Comparison of ENCODE assay signal across 16 cellular contexts in genomic region chr10:124632566-124632965, GRCh38.
DNase-seq lines count a peak whose midpoint lies in the region; ATAC-seq and TF ChIP-seq lines count a peak whose summit lies in the region.
"Had no signal": no experiment of that assay in that cellular context is flagged by ENCODE, and none has a peak within 500 bp of the region (broad histone marks: within the 10 kb centered on the region; RNA-seq: fewer than 3 reads in every experiment).

No MANE protein-coding gene starts in this region.

- no peak overlapping the region for H3K4me3 ChIP-seq in CD8-positive, alpha-beta memory T cell (ENCODE audit: low read length)
- H3K4me3 ChIP-seq in body of pancreas (no peak overlapping the region), stomach (no peak overlapping the region)
- H3K4me3 ChIP-seq: transverse colon had no signal

- peaks cover 0 to 2% (median 0%) of the 10 kb centered on the region in 5 donors for H3K9me3 Mint-ChIP-seq in CD8-positive, alpha-beta memory T cell
- H3K9me3 Mint-ChIP-seq in immature natural killer cell: no peaks in the 10 kb centered on the region

- peaks cover 65 to 94% (median 81%) of the 10 kb centered on the region in 3 donors for H3K4me1 Mint-ChIP-seq in CD8-positive, alpha-beta memory T cell
- H3K4me1 Mint-ChIP-seq in immature natural killer cell: peaks cover 92 to 99% of the 10 kb centered on the region in 2 donors

- POLR2A ChIA-PET in CD8-positive, alpha-beta memory T cell (lab: Charles Lee): interaction anchor here (0.7 to 1.1 kb wide), 3 partner anchors 67 to 145 kb away, joined by 3 to 7 read pairs (median 3); no protein-coding TSS in a partner anchor

- H3K27ac ChIP-seq in CD8-positive, alpha-beta memory T cell (ENCODE audit: low read depth, low read length): no peak overlapping the region
- H3K27ac ChIP-seq in body of pancreas (peak overlapping the region in 3 of 4 donors; percentile 3 to 51 (median 34)), stomach (peak overlapping the region; percentile 57 to 76 (median 67))
- H3K27ac ChIP-seq: transverse colon had no signal

- DNase-seq in CD8-positive, alpha-beta memory T cell: no peak
- DNase-seq in body of pancreas (no peak), immature natural killer cell (no peak), stomach (no peak), NCI-H226 (no peak)
- DNase-seq in activated T-cell treated with anti-CD3 and anti-CD28 coated beads, Interleukin-2, amount 50 U/mL, for 48 hours: no peak
- no peak for DNase-seq in NK-92 treated with Interleukin-12 subunit alpha and Interleukin-12 subunit beta, amount 100 ng/mL, for 24 hours (lab: John Stamatoyannopoulos, UW)
- DNase-seq: activated gamma-delta T cell; effector memory CD4-positive, alpha-beta T cell; IMR-90; nephron progenitor cell; small intestine; T1000; transverse colon had no signal

- no peaks in the 10 kb centered on the region for H3K27me3 ChIP-seq in CD8-positive, alpha-beta memory T cell (ENCODE audit: insufficient read depth, low read length, poor library complexity, severe bottlenecking)
- H3K27me3 ChIP-seq in body of pancreas: no peaks in the 10 kb centered on the region
- no peaks in the 10 kb centered on the region for H3K27me3 ChIP-seq in stomach
- H3K27me3 ChIP-seq: transverse colon had no signal

- peaks cover 0 to 14% (median 3%) of the 10 kb centered on the region in 3 donors for H3K36me3 Mint-ChIP-seq in CD8-positive, alpha-beta memory T cell
- peaks cover 0 to 10% (median 4%) of the 10 kb centered on the region in 3 donors for H3K36me3 Mint-ChIP-seq in immature natural killer cell

- H3K9me3 ChIP-seq in CD8-positive, alpha-beta memory T cell (ENCODE audit: low read length): no peaks in the 10 kb centered on the region
- no peaks in the 10 kb centered on the region for H3K9me3 ChIP-seq in body of pancreas
- H3K9me3 ChIP-seq in stomach: no peaks in the 10 kb centered on the region
- H3K9me3 ChIP-seq: transverse colon had no signal

- H3K27ac Mint-ChIP-seq in CD8-positive, alpha-beta memory T cell: peak overlapping the region in 7 of 8 donors; percentile 54 to 94 (median 82)
- H3K27ac Mint-ChIP-seq in immature natural killer cell: peak overlapping the region; percentile 64 to 100 (median 88)
- H3K27ac Mint-ChIP-seq: activated CD4-positive, alpha-beta memory T cell treated with anti-CD3 and anti-CD28 coated beads for 36 hours; nephron progenitor cell had no signal

- 81 to 100% methylated on average over 4 to 10 of the region's 10 CpGs for WGBS in body of pancreas, 2 donors
- 48 to 70% (median 60%) methylated on average over 6 to 10 of the region's 10 CpGs for WGBS in stomach, 5 donors

- peaks cover 64% of the 10 kb centered on the region for H3K4me1 ChIP-seq in CD8-positive, alpha-beta memory T cell (ENCODE audit: insufficient read depth, low read length)
- H3K4me1 ChIP-seq in body of pancreas (peaks cover 15% of the 10 kb centered on the region), stomach (peaks cover 41 to 66% (median 54%) of the 10 kb centered on the region in 4 donors)

- ATAC-seq in body of pancreas (no peak), HG02623 (IDR thresholded peaks at IDR 0.05; ENCODE audit: unreplicated experiment) (no peak)

- TF ChIP-seq CTCF in body of pancreas (IDR thresholded peaks at IDR 0.05) (no peak), stomach (IDR thresholded peaks at IDR 0.05) (no peak)

- H3K4me3 Mint-ChIP-seq in CD8-positive, alpha-beta memory T cell: peak overlapping the region in 1 of 7 donors; percentile 40
- no peak overlapping the region for H3K4me3 Mint-ChIP-seq in immature natural killer cell
- H3K4me3 Mint-ChIP-seq: activated CD4-positive, alpha-beta memory T cell treated with anti-CD3 and anti-CD28 coated beads for 36 hours; nephron progenitor cell had no signal

- TF ChIP-seq POLR2A in body of pancreas (IDR thresholded peaks at IDR 0.05): no peak
- no peak for TF ChIP-seq POLR2A in stomach (IDR thresholded peaks at IDR 0.05)

- no peak for TF ChIP-seq EP300 in stomach (IDR thresholded peaks at IDR 0.05)

- H3K27me3 Mint-ChIP-seq in CD8-positive, alpha-beta memory T cell: peaks cover 0 to 1% of the 10 kb centered on the region in 2 donors
- H3K27me3 Mint-ChIP-seq in immature natural killer cell (ENCODE audit: low read depth in 3 of 3): peaks cover 11 to 28% (median 22%) of the 10 kb centered on the region in 3 donors
- H3K27me3 Mint-ChIP-seq: activated CD4-positive, alpha-beta memory T cell treated with anti-CD3 and anti-CD28 coated beads for 36 hours had no signal

- no peaks in the 10 kb centered on the region for H3K36me3 ChIP-seq in CD8-positive, alpha-beta memory T cell (ENCODE audit: insufficient read depth, low read length)
- H3K36me3 ChIP-seq in body of pancreas (replicated peaks in 1 of 2; ENCODE audit: insufficient read depth in 1 of 2, low read depth in 2 of 2): no peaks in the 10 kb centered on the region
- H3K36me3 ChIP-seq in stomach: peaks cover 0 to 2% (median 0%) of the 10 kb centered on the region in 4 donors
- H3K36me3 ChIP-seq: transverse colon had no signal

- intact Hi-C loops in body of pancreas (cut with DNase I): no loop called here
- intact Hi-C loops in stomach (cut with DNase I; ENCODE audit: low total_unique reads): loop anchor here (10.0 kb wide), 1 partner anchor 102 kb away; no protein-coding TSS in a partner anchor

- CTCF ChIA-PET in CD8-positive, alpha-beta memory T cell (lab: Charles Lee): interaction anchor here (0.6 to 3.7 kb wide), 12 partner anchors 15 to 115 kb away, joined by 3 to 27 read pairs (median 4); no protein-coding TSS in a partner anchor
